Comparison of ENCODE assay signal across 8 cellular contexts in the genomic region with DNA sequence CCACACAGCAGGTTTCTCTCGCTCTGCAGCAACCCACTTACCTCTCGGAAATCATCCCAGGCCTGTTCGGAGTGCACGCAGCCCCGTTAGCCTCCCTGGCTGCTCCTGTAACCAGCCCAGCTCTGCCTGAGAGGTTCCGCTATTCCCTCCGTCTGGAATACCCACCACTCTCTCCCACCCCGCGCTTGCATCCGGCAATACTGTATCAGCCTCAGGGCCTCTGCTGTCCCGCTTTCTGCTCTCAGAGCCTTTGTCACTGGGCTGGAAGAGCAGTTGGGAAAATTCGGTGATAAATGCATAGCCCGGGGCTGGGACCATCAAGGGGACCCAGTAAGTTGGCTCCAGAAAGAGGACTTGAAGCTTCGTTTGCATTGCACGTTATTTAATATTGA. TPM values are rescaled to one million over a fixed set of nuclear protein-coding genes. Genes with fewer than 3 reads are reported as not detected.
DNase-seq lines count a peak whose midpoint lies in the region; ATAC-seq, FAIRE-seq and TF ChIP-seq lines count a peak whose summit lies in the region.

No MANE protein-coding gene starts in this region.

- FAIRE-seq in astrocyte (lab: Jason Lieb, UNC), result no peak

- H3K9me3 Mint-ChIP-seq in astrocyte (ENCODE audit: unreplicated experiment), result no peaks in the 10 kb centered on the region

- H3K36me3 ChIP-seq in right atrium auricular region, result no peaks in the 10 kb centered on the region
- no peaks in the 10 kb centered on the region for H3K36me3 ChIP-seq in astrocyte (ENCODE audit: insufficient read depth, low read length)
- no peaks in the 10 kb centered on the region for H3K36me3 ChIP-seq in mesenchymal stem cell (ENCODE audit: control insufficient read depth in 1 of 2, insufficient read depth in 2 of 2, low read depth in 1 of 2, low read length in 2 of 2)

- no peak overlapping the region for H2AK5ac ChIP-seq in mesenchymal stem cell (ENCODE audit: low read length, severe bottlenecking)

- no peak for TF ChIP-seq CTCF in right atrium auricular region (IDR thresholded peaks at IDR 0.05)
- TF ChIP-seq CTCF in astrocyte (IDR thresholded peaks at IDR 0.05; ENCODE audit: insufficient read depth, low read depth, low read length), result no peak

- H3K79me1 ChIP-seq in mesenchymal stem cell (replicated peaks; ENCODE audit: low read length, poor library complexity, severe bottlenecking), result no peaks in the 10 kb centered on the region

- peak overlapping the region; percentile 83 for H3K4me3 Mint-ChIP-seq in astrocyte (ENCODE audit: unreplicated experiment)

- peak overlapping the region; percentile 43 to 54 for H3K4me3 ChIP-seq in right atrium auricular region
- peak overlapping the region; percentile 59 for H3K4me3 ChIP-seq in astrocyte (ENCODE audit: insufficient read depth, low read depth, low read length)
- H3K4me3 ChIP-seq in mesenchymal stem cell (ENCODE audit: insufficient read depth in 1 of 2, low read depth in 1 of 2, low read length in 2 of 2), result peak overlapping the region; percentile 39 to 85

- 12% methylated on average over 12 of the region's 15 CpGs for WGBS in mesenchymal stem cell

- peak overlapping the region; percentile 75 for H2AFZ ChIP-seq in astrocyte (ENCODE audit: low read depth, low read length)
- peak overlapping the region; percentile 90 for H2AFZ ChIP-seq in mesenchymal stem cell (ENCODE audit: low read depth, low read length)

- H2BK12ac ChIP-seq in mesenchymal stem cell (ENCODE audit: low read length in 2 of 2), result peak overlapping the region in 1 of 2 experiments; percentile 81

- H4K8ac ChIP-seq in mesenchymal stem cell (ENCODE audit: low read length), result peak overlapping the region; percentile 59

- H3K4me2 ChIP-seq in astrocyte (ENCODE audit: low read length) (peak overlapping the region; percentile 95), mesenchymal stem cell (ENCODE audit: low read length, poor library complexity, severe bottlenecking) (peak overlapping the region; percentile 94)

- peak overlapping the region; percentile 58 to 84 for H3K18ac ChIP-seq in mesenchymal stem cell (ENCODE audit: low read depth in 1 of 2, low read length in 2 of 2)

- ATAC-seq in Right ventricle myocardium superior (ENCODE audit: poor library complexity) (no peak), HG03354 (IDR thresholded peaks at IDR 0.05; ENCODE audit: poor library complexity, severe bottlenecking, unreplicated experiment) (no peak), GM21390 (IDR thresholded peaks at IDR 0.05; ENCODE audit: unreplicated experiment) (no peak)

- peak overlapping the region in 1 of 2 experiments; percentile 40 for H3K4ac ChIP-seq in mesenchymal stem cell (ENCODE audit: low read depth in 1 of 2, low read length in 2 of 2)

- no peaks in the 10 kb centered on the region for H3K79me2 ChIP-seq in astrocyte (ENCODE audit: insufficient read depth, low read length)

- H3K9me3 ChIP-seq in right atrium auricular region (no peaks in the 10 kb centered on the region), astrocyte (ENCODE audit: insufficient read depth, low read depth, low read length) (no peaks in the 10 kb centered on the region), mesenchymal stem cell (ENCODE audit: control insufficient read depth, low read length) (no peaks in the 10 kb centered on the region)

- peaks cover 4% of the 10 kb centered on the region for H3K4me1 Mint-ChIP-seq in astrocyte (ENCODE audit: low read depth, unreplicated experiment)

- H3K14ac ChIP-seq in mesenchymal stem cell (ENCODE audit: low read length in 2 of 2), result peak overlapping the region in 1 of 2 experiments; percentile 89

- H4K20me1 ChIP-seq in astrocyte (ENCODE audit: insufficient read depth, low read length), result no peaks in the 10 kb centered on the region

- no peaks in the 10 kb centered on the region for H3K36me3 Mint-ChIP-seq in astrocyte (ENCODE audit: low read depth, unreplicated experiment)

- H2BK120ac ChIP-seq in mesenchymal stem cell (ENCODE audit: low read depth, low read length), result peak overlapping the region; percentile 64

- H3K27me3 Mint-ChIP-seq in astrocyte (ENCODE audit: low read depth, unreplicated experiment), result peaks cover 73% of the 10 kb centered on the region

- H3K4me1 ChIP-seq in right atrium auricular region, result peaks cover 0 to 62% of the 10 kb centered on the region in 2 donors
- peaks cover 6% of the 10 kb centered on the region for H3K4me1 ChIP-seq in astrocyte (ENCODE audit: insufficient read depth, low read length)
- H3K4me1 ChIP-seq in mesenchymal stem cell (ENCODE audit: control insufficient read depth, insufficient read depth, low read depth, low read length), result peaks cover 26% of the 10 kb centered on the region

- H3K27ac Mint-ChIP-seq in astrocyte (ENCODE audit: unreplicated experiment), result no peak overlapping the region

- peak overlapping the region; percentile 25 for H4K91ac ChIP-seq in mesenchymal stem cell (ENCODE audit: low read length)

- intact Hi-C loops in Right ventricle myocardium superior (cut with DNase I), result no loop called here

- H2BK15ac ChIP-seq in mesenchymal stem cell (ENCODE audit: low read depth, poor library complexity, severe bottlenecking), result peak overlapping the region; percentile 26

- DNase-seq in right atrium auricular region (ENCODE audit: low spot score), result no peak
- DNase-seq in Right ventricle myocardium superior, result no peak
- DNase-seq in astrocyte (ENCODE audit: low read depth), result no peak
- peak; percentile 23 for DNase-seq in mesenchymal stem cell
- no peak for DNase-seq in NCI-H146 treated with DMSO at 0.1 percent for 48 hours (lab: John Stamatoyannopoulos, UW; ENCODE audit: unreplicated experiment)
- no peak for DNase-seq in NCI-H446 treated with DMSO at 0.1 percent for 48 hours (lab: John Stamatoyannopoulos, UW)

- no peak overlapping the region for H3K23ac ChIP-seq in mesenchymal stem cell (ENCODE audit: low read length in 2 of 2)

- no peak overlapping the region for H2BK5ac ChIP-seq in mesenchymal stem cell (ENCODE audit: low read depth, low read length, poor library complexity, severe bottlenecking)

- H3K27me3 ChIP-seq in right atrium auricular region (no peaks in the 10 kb centered on the region), astrocyte (ENCODE audit: insufficient read depth, low read length) (peaks cover 23% of the 10 kb centered on the region), mesenchymal stem cell (ENCODE audit: control insufficient read depth in 1 of 2, insufficient read depth in 1 of 2, low read length in 2 of 2) (peaks cover 0 to 4% of the 10 kb centered on the region in 2 experiments)

- peak overlapping the region; percentile 39 to 55 for H3K27ac ChIP-seq in right atrium auricular region
- no peak overlapping the region for H3K27ac ChIP-seq in astrocyte (ENCODE audit: low read depth, low read length)
- H3K27ac ChIP-seq in mesenchymal stem cell (ENCODE audit: low read length, poor library complexity, severe bottlenecking), result no peak overlapping the region

- H3K9ac ChIP-seq in astrocyte (ENCODE audit: low read length) (peak overlapping the region; percentile 31), mesenchymal stem cell (ENCODE audit: low read length) (peak overlapping the region; percentile 79)

RNA-seq across cellular contexts. Expression of a gene that starts 0.8 kb away (rescaled TPM):
- 1 to 10 TPM; 2.1 to 5.2 TPM for total RNA-seq in right atrium auricular region
- 0.70 TPM for total RNA-seq in Right ventricle myocardium superior
- 0.11 TPM in 1 of 2 replicates, not detected in the other for total RNA-seq in astrocyte
- 2.3 TPM for polyA plus RNA-seq in mesenchymal stem cell (2013, experiment 1 of 2)
- 1.6 TPM for polyA plus RNA-seq in mesenchymal stem cell (2013, experiment 2 of 2)

RNA-seq across cellular contexts. Expression of a gene that starts 31.8 kb away (rescaled TPM):
- total RNA-seq in right atrium auricular region (1 to 10 TPM; 1.7 to 4.2 TPM), Right ventricle myocardium superior (2.1 TPM), astrocyte (1.4 and 1.5 TPM in 2 replicates)
- polyA plus RNA-seq in mesenchymal stem cell (2013, experiment 1 of 2), result 2.3 TPM
- polyA plus RNA-seq in mesenchymal stem cell (2013, experiment 2 of 2), result 2.7 TPM

RNA-seq across cellular contexts. Expression of a gene that starts 52.5 kb away (rescaled TPM):
- total RNA-seq in right atrium auricular region (100 to 1,000 TPM in 1 of 2 donors, 10 to 100 TPM in 1; 41.2 to 101 TPM), Right ventricle myocardium superior (55.7 TPM), astrocyte (0.48 and 0.79 TPM in 2 replicates)
- polyA plus RNA-seq in mesenchymal stem cell (2013, experiment 1 of 2), result 9.5 TPM
- polyA plus RNA-seq in mesenchymal stem cell (2013, experiment 2 of 2), result 8.7 TPM

Comparison
In these comparisons a context has a peak if more than half of its experiments do, and no peak if none do; other contexts are left out.
1. H3K27ac ChIP-seq: peak in right atrium auricular region (2 of 2); none in astrocyte (single experiment) and mesenchymal stem cell (single experiment).
2. RNA of a gene that starts 52.5 kb away (total RNA-seq): 41.2 to 101 TPM in right atrium auricular region and 55.7 TPM in Right ventricle myocardium superior (single experiment); 0.48 to 0.79 TPM in astrocyte; every median in the first group is over 10 times any median in the second.
3. Peak in every context shown above with its lines, with median percentiles within 50 percentile points of each other: H3K4me3 ChIP-seq.